11 cellular contexts compared by ENCODE assay signal in the genomic region with DNA sequence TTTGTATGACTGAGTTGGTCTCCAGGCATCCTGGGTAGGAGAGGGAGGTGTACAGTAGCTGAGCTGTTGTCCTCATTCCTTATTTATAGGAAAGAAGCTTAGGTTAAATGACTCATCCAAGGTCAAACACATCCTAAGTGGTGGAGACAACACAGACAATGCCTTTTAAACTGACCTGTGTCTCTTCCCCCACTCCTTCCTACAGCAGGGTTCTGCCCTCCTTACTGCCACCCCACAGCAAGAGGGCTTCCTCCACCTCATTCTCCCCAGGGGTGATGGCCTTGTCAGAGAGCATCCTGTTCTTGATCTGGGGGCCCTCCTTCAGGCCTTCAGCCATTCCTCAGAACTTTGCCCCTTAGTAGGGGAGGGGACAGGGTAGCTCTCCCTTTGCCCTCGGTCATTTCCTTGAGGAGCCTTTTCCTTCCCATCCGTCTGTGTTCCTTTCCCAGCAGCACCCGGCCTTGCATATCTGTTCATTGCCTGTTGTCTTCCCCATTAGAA. TPM values are rescaled to one million over a fixed set of nuclear protein-coding genes. Genes with fewer than 3 reads are reported as not detected.
DNase-seq lines count a peak whose midpoint lies in the region; ATAC-seq and TF ChIP-seq lines count a peak whose summit lies in the region.
"Had no signal": no experiment of that assay in that cellular context is flagged by ENCODE, and none has a peak within 500 bp of the region (broad histone marks: within the 10 kb centered on the region; RNA-seq: fewer than 3 reads in every experiment).

No MANE protein-coding gene starts in this region.

- H3K23ac ChIP-seq in trophoblast cell (ENCODE audit: low read length) = no peak overlapping the region

- TF ChIP-seq CTCF in OCI-LY7 (conservative IDR thresholded peaks at IDR 0.05; ENCODE audit: low read length) (no peak), epithelial cell of proximal tubule (conservative IDR thresholded peaks at IDR 0.05; ENCODE audit: low read depth, low read length) (no peak), endodermal cell (conservative IDR thresholded peaks at IDR 0.05) (no peak), body of pancreas (IDR thresholded peaks at IDR 0.05) (no peak)

- POLR2A ChIA-PET in CD8-positive, alpha-beta memory T cell (lab: Charles Lee) = interaction anchor here (0.6 kb wide), 1 partner anchor 16 kb away, joined by 4 read pairs; no protein-coding TSS in a partner anchor
- POLR2A ChIA-PET in OCI-LY7 (lab: Charles Lee) = interaction anchor here (0.6 to 2.9 kb wide), 6 partner anchors 10 to 143 kb away, joined by 3 to 16 read pairs (median 4); no protein-coding TSS in a partner anchor

- no peak for ATAC-seq in body of pancreas

- CTCF ChIA-PET in CD8-positive, alpha-beta memory T cell (lab: Charles Lee) = interaction anchor here (0.8 kb wide), 1 partner anchor 47 kb away, joined by 3 read pairs; no protein-coding TSS in a partner anchor
- CTCF ChIA-PET in OCI-LY7 (lab: Charles Lee; ENCODE audit: unreplicated experiment) = interaction anchor here (0.7 kb wide), 1 partner anchor 18 kb away, joined by 3 read pairs; no protein-coding TSS in a partner anchor

- peak overlapping the region; percentile 59 for H3K18ac ChIP-seq in trophoblast cell (ENCODE audit: low read length)

- peaks cover 3 to 23% (median 9%) of the 10 kb centered on the region in 3 donors for H3K36me3 Mint-ChIP-seq in CD8-positive, alpha-beta memory T cell
- peaks cover 12% of the 10 kb centered on the region for H3K36me3 Mint-ChIP-seq in endodermal cell (ENCODE audit: low read depth)
- H3K36me3 Mint-ChIP-seq: activated CD8-positive, alpha-beta memory T cell treated with anti-CD3 and anti-CD28 coated beads, Interleukin-2, amount 10 ng/mL, durations not matched to agents 7 days and 5 days had no signal

- H3K27me3 Mint-ChIP-seq in CD8-positive, alpha-beta memory T cell = no peaks in the 10 kb centered on the region
- H3K27me3 Mint-ChIP-seq in endodermal cell (ENCODE audit: insufficient read depth) = no peaks in the 10 kb centered on the region
- H3K27me3 Mint-ChIP-seq: activated CD8-positive, alpha-beta memory T cell treated with anti-CD3 and anti-CD28 coated beads, Interleukin-2, amount 10 ng/mL, durations not matched to agents 7 days and 5 days had no signal

- no peak overlapping the region for H4K91ac ChIP-seq in trophoblast cell (ENCODE audit: low read depth, low read length)

- H3K9me3 Mint-ChIP-seq in CD8-positive, alpha-beta memory T cell = no peaks in the 10 kb centered on the region
- no peaks in the 10 kb centered on the region for H3K9me3 Mint-ChIP-seq in endodermal cell

- no peaks in the 10 kb centered on the region for H3K9me3 ChIP-seq in CD8-positive, alpha-beta memory T cell (ENCODE audit: low read length)
- H3K9me3 ChIP-seq in OCI-LY7 (ENCODE audit: low read length) = no peaks in the 10 kb centered on the region
- no peaks in the 10 kb centered on the region for H3K9me3 ChIP-seq in trophoblast cell (ENCODE audit: insufficient read depth, low read depth, low read length)
- H3K9me3 ChIP-seq in endodermal cell (ENCODE audit: control insufficient read depth, low read length) = no peaks in the 10 kb centered on the region
- no peaks in the 10 kb centered on the region for H3K9me3 ChIP-seq in body of pancreas

- WGBS in trophoblast cell (ENCODE audit: extremely low coverage, insufficient coverage, insufficient read length) = no CpG with 5 or more reads among the region's 3 CpGs
- 91 to 93% methylated on average over 3 of the region's 3 CpGs for WGBS in endodermal cell (ENCODE audit: insufficient coverage in 1 of 2, insufficient read length in 1 of 2), 2 experiments
- WGBS in body of pancreas, 2 donors = 76 to 97% methylated on average over 3 of the region's 3 CpGs

- H2AK5ac ChIP-seq in trophoblast cell (ENCODE audit: low read length) = no peak overlapping the region

- no peak for DNase-seq in CD8-positive, alpha-beta memory T cell
- peak; percentile 35 for DNase-seq in OCI-LY7 (ENCODE audit: low spot score)
- DNase-seq in epithelial cell of proximal tubule (ENCODE audit: low read depth) = no peak
- DNase-seq in trophoblast cell = no peak
- no peak for DNase-seq in erythroblast (lab: John Stamatoyannopoulos, UW)
- DNase-seq in posterior cingulate gyrus = no peak
- DNase-seq in endodermal cell = no peak
- DNase-seq in body of pancreas = no peak
- DNase-seq: activated CD8-positive, alpha-beta memory T cell treated with anti-CD3 and anti-CD28 coated beads, Interleukin-2, amount 10 ng/mL, durations not matched to agents 7 days and 5 days; DND-41; SHP77 had no signal

- no peak overlapping the region for H3K4me3 ChIP-seq in CD8-positive, alpha-beta memory T cell (ENCODE audit: low read length)
- H3K4me3 ChIP-seq in OCI-LY7 (ENCODE audit: low read depth, low read length, poor library complexity, severe bottlenecking) (no peak overlapping the region), epithelial cell of proximal tubule (ENCODE audit: low read depth, low read length) (peak overlapping the region; percentile 1), trophoblast cell (ENCODE audit: low read depth, low read length) (no peak overlapping the region), endodermal cell (ENCODE audit: low read length) (no peak overlapping the region), body of pancreas (no peak overlapping the region)

- no peak overlapping the region for H3K4ac ChIP-seq in trophoblast cell (ENCODE audit: low read depth, low read length)

- peaks cover 30 to 44% (median 43%) of the 10 kb centered on the region in 3 donors for H3K4me1 Mint-ChIP-seq in CD8-positive, alpha-beta memory T cell
- H3K4me1 Mint-ChIP-seq in endodermal cell = peaks cover 13% of the 10 kb centered on the region

- H3K79me2 ChIP-seq in OCI-LY7 (ENCODE audit: insufficient read depth, low read depth, low read length) (peaks cover 25% of the 10 kb centered on the region; the same call in 1 of the 2 replicates), trophoblast cell (ENCODE audit: control insufficient read depth, insufficient read depth, low read length, poor library complexity) (peaks cover 5% of the 10 kb centered on the region)

- H3K4me2 ChIP-seq in OCI-LY7 (ENCODE audit: low read length) (peak overlapping the region; percentile 43), trophoblast cell (ENCODE audit: low read length) (no peak overlapping the region)

- H2AFZ ChIP-seq in OCI-LY7 (ENCODE audit: low read length) (no peak overlapping the region), trophoblast cell (ENCODE audit: insufficient read depth, low read length, poor library complexity) (peak overlapping the region; percentile 12)

- peak overlapping the region in 6 of 8 donors; percentile 64 to 89 (median 86) for H3K27ac Mint-ChIP-seq in CD8-positive, alpha-beta memory T cell
- no peak overlapping the region for H3K27ac Mint-ChIP-seq in endodermal cell
- H3K27ac Mint-ChIP-seq: activated CD8-positive, alpha-beta memory T cell treated with anti-CD3 and anti-CD28 coated beads, Interleukin-2, amount 10 ng/mL, durations not matched to agents 7 days and 5 days had no signal

- peak overlapping the region in 4 of 7 donors; percentile 7 to 62 (median 38) for H3K4me3 Mint-ChIP-seq in CD8-positive, alpha-beta memory T cell
- no peak overlapping the region for H3K4me3 Mint-ChIP-seq in endodermal cell
- H3K4me3 Mint-ChIP-seq: activated CD8-positive, alpha-beta memory T cell treated with anti-CD3 and anti-CD28 coated beads, Interleukin-2, amount 10 ng/mL, durations not matched to agents 7 days and 5 days had no signal

- H2BK120ac ChIP-seq in trophoblast cell (ENCODE audit: insufficient read depth, low read length, poor library complexity) = no peak overlapping the region

- peaks cover 24% of the 10 kb centered on the region for H3K4me1 ChIP-seq in CD8-positive, alpha-beta memory T cell (ENCODE audit: insufficient read depth, low read length)
- peaks cover 60% of the 10 kb centered on the region for H3K4me1 ChIP-seq in OCI-LY7 (ENCODE audit: insufficient read depth, low read length, poor library complexity, severe bottlenecking)
- peaks cover 21 to 31% of the 10 kb centered on the region in 2 experiments for H3K4me1 ChIP-seq in trophoblast cell (ENCODE audit: control insufficient read depth in 1 of 2, insufficient read depth in 2 of 2, low read length in 2 of 2)
- H3K4me1 ChIP-seq in endodermal cell (ENCODE audit: control insufficient read depth, insufficient read depth, low read length) = peaks cover 6% of the 10 kb centered on the region
- peaks cover 29% of the 10 kb centered on the region for H3K4me1 ChIP-seq in body of pancreas

- peaks cover 5% of the 10 kb centered on the region for H3K79me1 ChIP-seq in trophoblast cell (ENCODE audit: low read length)

- no peak overlapping the region for H2BK5ac ChIP-seq in trophoblast cell (ENCODE audit: low read depth, low read length, poor library complexity)

- H3K27me3 ChIP-seq in CD8-positive, alpha-beta memory T cell (ENCODE audit: insufficient read depth, low read length, poor library complexity, severe bottlenecking) = no peaks in the 10 kb centered on the region
- H3K27me3 ChIP-seq in trophoblast cell (ENCODE audit: insufficient read depth, low read length) (no peaks in the 10 kb centered on the region), endodermal cell (ENCODE audit: control insufficient read depth, insufficient read depth, low read length, poor library complexity, severe bottlenecking) (no peaks in the 10 kb centered on the region), body of pancreas (no peaks in the 10 kb centered on the region)

- H4K20me1 ChIP-seq in OCI-LY7 (ENCODE audit: insufficient read depth, low read length) = no peaks in the 10 kb centered on the region

- H3K14ac ChIP-seq in trophoblast cell (ENCODE audit: low read length) = no peak overlapping the region

- H2BK12ac ChIP-seq in trophoblast cell (ENCODE audit: low read length) = no peak overlapping the region

- no peaks in the 10 kb centered on the region for H3K9me2 ChIP-seq in OCI-LY7 (ENCODE audit: insufficient read depth, low read length)

- H3K36me3 ChIP-seq in CD8-positive, alpha-beta memory T cell (ENCODE audit: insufficient read depth, low read length) = no peaks in the 10 kb centered on the region
- peaks cover 2% of the 10 kb centered on the region; the same call in 1 of the 2 replicates for H3K36me3 ChIP-seq in OCI-LY7 (ENCODE audit: insufficient read depth, low read length)
- H3K36me3 ChIP-seq in trophoblast cell (ENCODE audit: control insufficient read depth in 1 of 2, insufficient read depth in 2 of 2, low read length in 2 of 2) = peaks cover 6 to 8% of the 10 kb centered on the region in 2 experiments
- peaks cover 10% of the 10 kb centered on the region for H3K36me3 ChIP-seq in endodermal cell (ENCODE audit: control insufficient read depth, insufficient read depth, low read length)
- peaks cover 0 to 3% of the 10 kb centered on the region in 2 donors for H3K36me3 ChIP-seq in body of pancreas (replicated peaks in 1 of 2; ENCODE audit: insufficient read depth in 1 of 2, low read depth in 2 of 2)

- TF ChIP-seq POLR2A in erythroblast (IDR thresholded peaks at IDR 0.05; ENCODE audit: low read length) (no peak), body of pancreas (IDR thresholded peaks at IDR 0.05) (no peak)

- no peak overlapping the region for H3K9ac ChIP-seq in trophoblast cell (ENCODE audit: low read length)
- no peak overlapping the region for H3K9ac ChIP-seq in endodermal cell (ENCODE audit: extremely low read depth, low read length, poor library complexity, severe bottlenecking)

- H4K8ac ChIP-seq in trophoblast cell (ENCODE audit: low read depth, low read length) = no peak overlapping the region

- H3K27ac ChIP-seq in CD8-positive, alpha-beta memory T cell (ENCODE audit: low read depth, low read length) = peak overlapping the region; percentile 21
- H3K27ac ChIP-seq in OCI-LY7 (ENCODE audit: low read depth, low read length, poor library complexity, severe bottlenecking) = peak overlapping the region; percentile 14
- H3K27ac ChIP-seq in trophoblast cell (ENCODE audit: low read depth, low read length) = no peak overlapping the region
- H3K27ac ChIP-seq in endodermal cell (ENCODE audit: low read depth, low read length) = no peak overlapping the region
- peak overlapping the region in 1 of 4 donors; percentile 50 for H3K27ac ChIP-seq in body of pancreas

- BruUV-seq in OCI-LY7 (replicated peaks; lab: Mats Ljungman, UMichigan) = no TSS peak

- no peak overlapping the region for H4K12ac ChIP-seq in trophoblast cell (ENCODE audit: low read depth, low read length)

- intact Hi-C loops in OCI-LY7 (cut with micrococcal nuclease; ENCODE audit: unreplicated experiment) (no loop called here), posterior cingulate gyrus (cut with DNase I) (no loop called here), body of pancreas (cut with DNase I) (no loop called here)

RNA-seq across cellular contexts. Expression of gene GPI, which starts 48.2 kb away (rescaled TPM):
- 100 to 1,000 TPM; 478 to 484 TPM for total RNA-seq in CD8-positive, alpha-beta memory T cell
- 213 TPM for polyA plus RNA-seq in CD8-positive, alpha-beta memory T cell
- total RNA-seq in OCI-LY7 (2014; rRNA removed; shearing (Covaris generic)) = 104 and 111 TPM in 2 replicates
- total RNA-seq in OCI-LY7 (2022) = 207 and 218 TPM in 2 replicates
- total RNA-seq in epithelial cell of proximal tubule = 286 and 453 TPM in 2 replicates
- polyA plus RNA-seq in trophoblast cell (2013) = 83.4 and 84.5 TPM in 2 replicates
- 100 to 1,000 TPM; 181 to 183 TPM for total RNA-seq in endodermal cell
- polyA plus RNA-seq in endodermal cell (2013, experiment 1 of 2) = 139 TPM
- 133 TPM for polyA plus RNA-seq in endodermal cell (2013, experiment 2 of 2)
- total RNA-seq in body of pancreas = 100 to 1,000 TPM in 1 of 2 donors, 10 to 100 TPM in 1; 66.4 to 118 TPM

Comparison
In these comparisons a context has a peak if more than half of its experiments do, and no peak if none do; other contexts are left out.
1. H3K27ac ChIP-seq: peak in CD8-positive, alpha-beta memory T cell (single experiment) and OCI-LY7 (single experiment); none in trophoblast cell (single experiment) and endodermal cell (single experiment).